Comparison of ENCODE assay signal across 6 cellular contexts in genomic region chr5:181189363-181189961, GRCh38. TPM values are rescaled to one million over a fixed set of nuclear protein-coding genes. Genes with fewer than 3 reads are reported as not detected.
DNase-seq lines count a peak whose midpoint lies in the region; ATAC-seq and TF ChIP-seq lines count a peak whose summit lies in the region.

No MANE protein-coding gene starts in this region.

- peak overlapping the region; percentile 66 to 68 for H3K4me3 ChIP-seq in right atrium auricular region

- H3K4me1 ChIP-seq in right atrium auricular region: peaks cover 0 to 36% of the 10 kb centered on the region in 2 donors

- H3K4me1 Mint-ChIP-seq in CD4-positive, alpha-beta T cell (ENCODE audit: low read depth): peaks cover 63% of the 10 kb centered on the region
- peaks cover 70% of the 10 kb centered on the region for H3K4me1 Mint-ChIP-seq in stimulated activated memory B cell treated with anti-CD40 and anti-IgM and Interleukin-4, amounts not matched to agents 10 μg/mL and 1 μg/mL and 100 μg/mL, for 72 hours

- no peaks in the 10 kb centered on the region for H3K27me3 ChIP-seq in CD4-positive, alpha-beta T cell (ENCODE audit: control insufficient read depth, insufficient read depth, low read length)
- H3K27me3 ChIP-seq in right atrium auricular region: no peaks in the 10 kb centered on the region

- peaks cover 4% of the 10 kb centered on the region for H3K9me3 Mint-ChIP-seq in CD4-positive, alpha-beta T cell
- H3K9me3 Mint-ChIP-seq in stimulated activated memory B cell treated with anti-CD40 and anti-IgM and Interleukin-4, amounts not matched to agents 10 μg/mL and 1 μg/mL and 100 μg/mL, for 72 hours: no peaks in the 10 kb centered on the region

- no peaks in the 10 kb centered on the region for H3K9me3 ChIP-seq in CD4-positive, alpha-beta T cell (ENCODE audit: control insufficient read depth, low read length)
- no peaks in the 10 kb centered on the region for H3K9me3 ChIP-seq in right atrium auricular region

- peak overlapping the region; percentile 99 for H3K4me3 Mint-ChIP-seq in CD4-positive, alpha-beta T cell
- H3K4me3 Mint-ChIP-seq in stimulated activated memory B cell treated with anti-CD40 and anti-IgM and Interleukin-4, amounts not matched to agents 10 μg/mL and 1 μg/mL and 100 μg/mL, for 72 hours: peak overlapping the region; percentile 89

- H3K36me3 ChIP-seq in right atrium auricular region: no peaks in the 10 kb centered on the region

- no peak for TF ChIP-seq CTCF in CD4-positive, alpha-beta T cell (IDR thresholded peaks at IDR 0.05)
- no peak for TF ChIP-seq CTCF in right atrium auricular region (IDR thresholded peaks at IDR 0.05)

- H3K27me3 Mint-ChIP-seq in CD4-positive, alpha-beta T cell: peaks cover 35% of the 10 kb centered on the region
- no peaks in the 10 kb centered on the region for H3K27me3 Mint-ChIP-seq in stimulated activated memory B cell treated with anti-CD40 and anti-IgM and Interleukin-4, amounts not matched to agents 10 μg/mL and 1 μg/mL and 100 μg/mL, for 72 hours

- peak overlapping the region; percentile 99 for H3K27ac Mint-ChIP-seq in CD4-positive, alpha-beta T cell
- peak overlapping the region; percentile 99 for H3K27ac Mint-ChIP-seq in stimulated activated memory B cell treated with anti-CD40 and anti-IgM and Interleukin-4, amounts not matched to agents 10 μg/mL and 1 μg/mL and 100 μg/mL, for 72 hours

- H3K27ac ChIP-seq in CD4-positive, alpha-beta T cell (ENCODE audit: low read depth, low read length): peak overlapping the region; percentile 62
- H3K27ac ChIP-seq in right atrium auricular region: peak overlapping the region; percentile 93 to 94

- intact Hi-C loops in CD4-positive, alpha-beta T cell (cut with DNase I, micrococcal nuclease): loop anchor here (1.0 to 2.0 kb wide), 3 partner anchors 16 to 72 kb away; partner anchors contain the start of gene TRIM52 (in 1 of the 2)

- ATAC-seq in CD4-positive, alpha-beta T cell (ENCODE audit: poor library complexity): peak; percentile 45
- ATAC-seq in stimulated activated memory B cell treated with anti-CD40 and anti-IgM and Interleukin-4, amounts not matched to agents 10 μg/mL and 1 μg/mL and 100 μg/mL, for 72 hours: peak; percentile 35

- POLR2A ChIA-PET in CD4-positive, alpha-beta T cell (lab: Charles Lee): interaction anchor here (1.0 to 8.3 kb wide), 17 partner anchors 9 to 386 kb away, joined by 3 to 292 read pairs (median 8); partner anchors contain the start of genes RACK1, TRIM41, TRIM52 and TRIM7

- H3K36me3 Mint-ChIP-seq in CD4-positive, alpha-beta T cell (ENCODE audit: low read depth): peaks cover 61% of the 10 kb centered on the region
- H3K36me3 Mint-ChIP-seq in stimulated activated memory B cell treated with anti-CD40 and anti-IgM and Interleukin-4, amounts not matched to agents 10 μg/mL and 1 μg/mL and 100 μg/mL, for 72 hours: peaks cover 6% of the 10 kb centered on the region

- peak in 7 of 10 experiments; percentile 23 to 57 (median 40) for DNase-seq in CD4-positive, alpha-beta T cell
- DNase-seq in activated CD4-positive, alpha-beta T cell treated with anti-CD3 and anti-CD28 coated beads for 48 hours: peak; percentile 79
- no peak for DNase-seq in right atrium auricular region (ENCODE audit: low spot score)
- no peak for DNase-seq in NCI-H510A treated with DMSO at 0.1 percent for 48 hours (lab: John Stamatoyannopoulos, UW)
- DNase-seq in DMS114 treated with DMSO at 0.1 percent for 48 hours (lab: John Stamatoyannopoulos, UW; ENCODE audit: unreplicated experiment): no peak

- CTCF ChIA-PET in CD4-positive, alpha-beta T cell (lab: Charles Lee): interaction anchor here (1.1 to 2.1 kb wide), 3 partner anchors 15 to 33 kb away, joined by 3 to 12 read pairs (median 3); no protein-coding TSS in a partner anchor

RNA-seq across cellular contexts. Expression of gene TRIM7, which starts 15.5 kb away (rescaled TPM):
- 1 to 10 TPM; 3.4 to 3.8 TPM for total RNA-seq in CD4-positive, alpha-beta T cell
- total RNA-seq in right atrium auricular region: 1 to 10 TPM; 4.1 to 7.7 TPM

RNA-seq across cellular contexts. Expression of gene TRIM41, which starts 33.6 kb away (rescaled TPM):
- 10 to 100 TPM; 21.4 to 24.0 TPM for total RNA-seq in CD4-positive, alpha-beta T cell
- 10 to 100 TPM; 10.0 to 11.2 TPM for total RNA-seq in right atrium auricular region

RNA-seq across cellular contexts. Expression of gene OR2V2, which starts 42.1 kb away (rescaled TPM):
- total RNA-seq in CD4-positive, alpha-beta T cell: not detected
- not detected for total RNA-seq in right atrium auricular region

RNA-seq across cellular contexts. Expression of gene RACK1, which starts 54.2 kb away (rescaled TPM):
- 1,000 to 10,000 TPM; 2,499 to 2,682 TPM for total RNA-seq in CD4-positive, alpha-beta T cell
- 1,000 to 10,000 TPM; 1,155 to 1,413 TPM for total RNA-seq in right atrium auricular region

RNA-seq across cellular contexts. Expression of gene OR2V1, which starts 58.5 kb away (rescaled TPM):
- not detected for total RNA-seq in CD4-positive, alpha-beta T cell
- total RNA-seq in right atrium auricular region: not detected

Comparison
In these comparisons a context has a peak if more than half of its experiments do, and no peak if none do; other contexts are left out.
1. DNase-seq: peak in CD4-positive, alpha-beta T cell (7 of 10) and activated CD4-positive, alpha-beta T cell treated with anti-CD3 and anti-CD28 coated beads for 48 hours (single experiment); none in right atrium auricular region (single experiment), NCI-H510A treated with DMSO at 0.1 percent for 48 hours (single experiment) and DMS114 treated with DMSO at 0.1 percent for 48 hours (single experiment).